ENCODE assay signal across 8 cellular contexts in genomic region chr17:32142038-32142856, GRCh38. TPM values are rescaled to one million over a fixed set of nuclear protein-coding genes. Genes with fewer than 3 reads are reported as not detected.
DNase-seq lines count a peak whose midpoint lies in the region; ATAC-seq and TF ChIP-seq lines count a peak whose summit lies in the region.

RHOT1 (plus strand) TSS chr17:32142502; CDS start chr17:32142693, 191 bp downstream.

- H3K4me1 ChIP-seq in Peyer's patch: peaks cover 0 to 25% (median 6%) of the 10 kb centered on the region in 4 donors

- peak in 1 of 2 donors; percentile 51 for TF ChIP-seq POLR2A in Peyer's patch (IDR thresholded peaks at IDR 0.05)

- H3K27me3 ChIP-seq in Peyer's patch: no peaks in the 10 kb centered on the region

- peaks cover 0 to 4% (median 0%) of the 10 kb centered on the region in 3 donors for H3K36me3 ChIP-seq in Peyer's patch

- peaks cover 17 to 27% (median 18%) of the 10 kb centered on the region in 3 donors for H3K4me1 Mint-ChIP-seq in IgD-negative memory B cell
- H3K4me1 Mint-ChIP-seq in nephron: peaks cover 22% of the 10 kb centered on the region
- peaks cover 35% of the 10 kb centered on the region for H3K4me1 Mint-ChIP-seq in stimulated activated naive CD8-positive, alpha-beta T cell treated with anti-CD3 and anti-CD28 coated beads, Interleukin-15, Interleukin-2, amounts not matched to agents 100 ng/mL and 50 ng/mL, for 24 hours (ENCODE audit: low read depth)

- H3K27ac ChIP-seq in Peyer's patch: peak within 1 kb of the TSS; percentile 83 to 98 (median 88)

- H3K36me3 Mint-ChIP-seq in IgD-negative memory B cell: peaks cover 2% of the 10 kb centered on the region
- no peaks in the 10 kb centered on the region for H3K36me3 Mint-ChIP-seq in nephron (ENCODE audit: low read depth)
- peaks cover 4% of the 10 kb centered on the region for H3K36me3 Mint-ChIP-seq in stimulated activated naive CD8-positive, alpha-beta T cell treated with anti-CD3 and anti-CD28 coated beads, Interleukin-15, Interleukin-2, amounts not matched to agents 100 ng/mL and 50 ng/mL, for 24 hours (ENCODE audit: low read depth)

- peak; percentile 71 for ATAC-seq in GM21515 (IDR thresholded peaks at IDR 0.05; ENCODE audit: unreplicated experiment)

- peak within 1 kb of the TSS; percentile 93 to 99 (median 97) for H3K4me3 Mint-ChIP-seq in IgD-negative memory B cell
- H3K4me3 Mint-ChIP-seq in nephron: peak within 1 kb of the TSS; percentile 99 to 100 (median 100)
- peak within 1 kb of the TSS; percentile 97 for H3K4me3 Mint-ChIP-seq in stimulated activated naive CD8-positive, alpha-beta T cell treated with anti-CD3 and anti-CD28 coated beads, Interleukin-15, Interleukin-2, amounts not matched to agents 100 ng/mL and 50 ng/mL, for 24 hours

- H3K4me3 ChIP-seq in Peyer's patch: peak within 1 kb of the TSS; percentile 86 to 99 (median 90)

- H3K9me3 Mint-ChIP-seq in IgD-negative memory B cell (no peaks in the 10 kb centered on the region), nephron (no peaks in the 10 kb centered on the region)
- no peaks in the 10 kb centered on the region for H3K9me3 Mint-ChIP-seq in stimulated activated naive CD8-positive, alpha-beta T cell treated with anti-CD3 and anti-CD28 coated beads, Interleukin-15, Interleukin-2, amounts not matched to agents 100 ng/mL and 50 ng/mL, for 24 hours

- H3K9me3 ChIP-seq in Peyer's patch: no peaks in the 10 kb centered on the region

- peak; percentile 58 to 74 (median 62) for TF ChIP-seq CTCF in Peyer's patch (IDR thresholded peaks at IDR 0.05)
- peak; percentile 73 to 82 (median 76) for TF ChIP-seq CTCF in nephron (IDR thresholded peaks at IDR 0.05; ENCODE audit: unreplicated experiment in 3 of 3)

- DNase-seq in DMS114 treated with DMSO at 0.1 percent for 48 hours (lab: John Stamatoyannopoulos, UW; ENCODE audit: unreplicated experiment): peak; percentile 57
- DNase-seq in Peyer's patch: peak; percentile 77 to 87 (median 85)
- peak; percentile 46 to 63 for DNase-seq in activated T-helper 1 cell treated with anti-CD3 and anti-CD28 coated beads, Interleukin-2, amount 50 U/mL, for 16 hours (ENCODE audit: low read depth in 1 of 2, low spot score in 1 of 2)
- peak; percentile 86 for DNase-seq in fibroblast of peridontal ligament (ENCODE audit: extremely low read depth)

- peak within 1 kb of the TSS; percentile 90 to 98 (median 96) for H3K27ac Mint-ChIP-seq in IgD-negative memory B cell
- peak within 1 kb of the TSS; percentile 97 to 99 (median 99) for H3K27ac Mint-ChIP-seq in nephron
- peak within 1 kb of the TSS; percentile 90 for H3K27ac Mint-ChIP-seq in stimulated activated naive CD8-positive, alpha-beta T cell treated with anti-CD3 and anti-CD28 coated beads, Interleukin-15, Interleukin-2, amounts not matched to agents 100 ng/mL and 50 ng/mL, for 24 hours

- H3K27me3 Mint-ChIP-seq in IgD-negative memory B cell: no peaks in the 10 kb centered on the region
- H3K27me3 Mint-ChIP-seq in nephron (ENCODE audit: low read depth): no peaks in the 10 kb centered on the region
- no peaks in the 10 kb centered on the region for H3K27me3 Mint-ChIP-seq in stimulated activated naive CD8-positive, alpha-beta T cell treated with anti-CD3 and anti-CD28 coated beads, Interleukin-15, Interleukin-2, amounts not matched to agents 100 ng/mL and 50 ng/mL, for 24 hours

RNA-seq across cellular contexts. Expression of gene RHOT1, which starts in this region (rescaled TPM):
- 17.0 TPM for polyA plus RNA-seq in IgD-negative memory B cell
- 10 to 100 TPM; 31.4 to 54.9 (median 47.7) TPM for total RNA-seq in Peyer's patch

Comparison
In these comparisons a context has a peak if more than half of its experiments do, and no peak if none do; other contexts are left out.
1. Peak in every context shown above with its lines: DNase-seq, ATAC-seq, H3K4me3 ChIP-seq and H3K27ac ChIP-seq.